Comparison of ENCODE assay signal across 26 cellular contexts in genomic region chr9:118215544-118215943, GRCh38.
A peak's percentile ranks its signal among the peaks of the same experiment; 100 is the strongest.
DNase-seq lines count a peak whose midpoint lies in the region; ATAC-seq, FAIRE-seq and TF ChIP-seq lines count a peak whose summit lies in the region.
"Had no signal": no experiment of that assay in that cellular context is flagged by ENCODE, and none has a peak within 500 bp of the region (broad histone marks: within the 10 kb centered on the region; RNA-seq: fewer than 3 reads in every experiment).

No MANE protein-coding gene starts in this region.

- H3K27me3 Mint-ChIP-seq in chondrocyte (ENCODE audit: low read depth): peaks cover 4% of the 10 kb centered on the region
- H3K27me3 Mint-ChIP-seq: CD8-positive, alpha-beta memory T cell had no signal

- intact Hi-C loops in left ventricle myocardium inferior (cut with micrococcal nuclease): no loop called here

- no peak overlapping the region for H3K4me3 Mint-ChIP-seq in chondrocyte (ENCODE audit: unreplicated experiment)
- H3K4me3 Mint-ChIP-seq: CD8-positive, alpha-beta memory T cell had no signal

- H3K27ac Mint-ChIP-seq in chondrocyte (ENCODE audit: unreplicated experiment): no peak overlapping the region
- H3K27ac Mint-ChIP-seq: CD8-positive, alpha-beta memory T cell had no signal

- TF ChIP-seq POLR2A in Peyer's patch (IDR thresholded peaks at IDR 0.05): no peak

- H3K4me3 ChIP-seq in Peyer's patch (no peak overlapping the region), left ventricle myocardium inferior (no peak overlapping the region)
- H3K4me3 ChIP-seq: GM12878, SJCRH30 had no signal

- H3K9me3 ChIP-seq in Peyer's patch (no peaks in the 10 kb centered on the region), left ventricle myocardium inferior (replicated peaks) (no peaks in the 10 kb centered on the region)

- no peaks in the 10 kb centered on the region for H3K4me1 ChIP-seq in Peyer's patch
- no peaks in the 10 kb centered on the region for H3K4me1 ChIP-seq in left ventricle myocardium inferior
- H3K4me1 ChIP-seq: SJCRH30 had no signal

- DNase-seq in DMS153 treated with DMSO at 0.1 percent for 48 hours (lab: John Stamatoyannopoulos, UW; ENCODE audit: unreplicated experiment): peak; percentile 15
- no peak for DNase-seq in DMS153 (lab: John Stamatoyannopoulos, UW)
- DNase-seq in D721Med (ENCODE audit: insufficient read length, low spot score): no peak
- peak in 1 of 3 donors; percentile 68 for DNase-seq in Peyer's patch
- no peak for DNase-seq in left lobe of liver (ENCODE audit: low spot score)
- DNase-seq in hippocampal formation (lab: John Stamatoyannopoulos, UW): no peak
- no peak for DNase-seq in chondrocyte (ENCODE audit: low spot score)
- no peak for DNase-seq in left ventricle myocardium inferior
- DNase-seq: Calu3; CD8-positive, alpha-beta memory T cell; DND-41; IMR-90; MV-4-11; NCI-H1694 treated with DMSO at 0.1 percent for 48 hours; NCI-H2081 treated with DMSO at 0.1 percent for 48 hours; NCI-H2171 treated with DMSO at 0.1 percent for 48 hours; NCI-H524 treated with DMSO at 0.1 percent for 48 hours; NK-92 treated with Interleukin-12 subunit alpha and Interleukin-12 subunit beta, amount 100 ng/mL, for 24 hours; SJCRH30 had no signal

- TF ChIP-seq CTCF in D721Med (IDR thresholded peaks at IDR 0.05; ENCODE audit: insufficient read depth, missing control alignments) (peak; percentile 17), Peyer's patch (IDR thresholded peaks at IDR 0.05) (peak in 4 of 6 experiments; percentile 5 to 77 (median 58)), chondrocyte (IDR thresholded peaks at IDR 0.05) (no peak), left ventricle myocardium inferior (IDR thresholded peaks at IDR 0.05; ENCODE audit: borderline replicate concordance) (no peak)

- no peaks in the 10 kb centered on the region for H3K9me3 Mint-ChIP-seq in chondrocyte (ENCODE audit: low read depth)

- ATAC-seq in left lobe of liver: peak; percentile 97
- ATAC-seq: GM12878, HCT116, Panc1 had no signal

- H3K36me3 ChIP-seq in Peyer's patch: no peaks in the 10 kb centered on the region
- H3K36me3 ChIP-seq in left ventricle myocardium inferior: no peaks in the 10 kb centered on the region
- H3K36me3 ChIP-seq: SJCRH30 had no signal

- peak overlapping the region in 1 of 4 donors; percentile 50 for H3K27ac ChIP-seq in Peyer's patch
- H3K27ac ChIP-seq in left ventricle myocardium inferior (replicated peaks): no peak overlapping the region
- H3K27ac ChIP-seq: 22Rv1, C4-2B, KMS-11, SJCRH30 had no signal

- FAIRE-seq in D721Med (lab: Jason Lieb, UNC): no peak
- FAIRE-seq: GM12878, HTR-8/SVneo had no signal

- no peaks in the 10 kb centered on the region for H3K27me3 ChIP-seq in Peyer's patch
- H3K27me3 ChIP-seq in left ventricle myocardium inferior (ENCODE audit: low read depth): no peaks in the 10 kb centered on the region
- H3K27me3 ChIP-seq: SJCRH30 had no signal

- H3K4me1 Mint-ChIP-seq in chondrocyte (ENCODE audit: low read depth): no peaks in the 10 kb centered on the region
- H3K4me1 Mint-ChIP-seq: CD8-positive, alpha-beta memory T cell had no signal

- H3K36me3 Mint-ChIP-seq in chondrocyte (ENCODE audit: low read depth): no peaks in the 10 kb centered on the region
- H3K36me3 Mint-ChIP-seq: CD8-positive, alpha-beta memory T cell had no signal

Comparison
In these comparisons a context has a peak if more than half of its experiments do, and no peak if none do; other contexts are left out.
1. CTCF ChIP-seq: peak in D721Med (single experiment) and Peyer's patch (4 of 6); none in chondrocyte (single experiment) and left ventricle myocardium inferior (single experiment).